In the genomic region with DNA sequence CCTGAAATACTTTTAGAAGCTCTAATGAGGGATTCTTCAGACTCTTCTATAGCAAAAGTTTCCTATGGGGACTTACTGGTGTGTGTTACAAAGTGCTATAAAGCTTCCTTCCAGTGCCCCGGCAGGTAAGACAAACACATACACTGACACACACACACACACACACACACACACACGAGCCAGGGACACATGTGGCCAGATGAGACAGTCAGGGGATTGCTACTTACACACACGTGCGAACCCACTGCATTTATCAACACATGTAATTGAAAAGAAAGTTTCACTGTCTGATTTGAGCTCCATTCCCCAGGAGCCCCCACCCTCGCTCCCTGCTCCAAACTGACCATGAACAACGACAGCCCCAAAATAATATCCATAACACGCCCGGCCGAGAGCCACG, we compare ENCODE assay signal across 10 cellular contexts.
DNase-seq lines count a peak whose midpoint lies in the region; ATAC-seq, FAIRE-seq and TF ChIP-seq lines count a peak whose summit lies in the region.
"Had no signal": no experiment of that assay in that cellular context is flagged by ENCODE, and none has a peak within 500 bp of the region (broad histone marks: within the 10 kb centered on the region; RNA-seq: fewer than 3 reads in every experiment).

No MANE protein-coding gene starts in this region.

- RAD21 ChIA-PET in GM12878 (lab: Charles Lee; ENCODE audit: unreplicated experiment) = interaction anchor here (0.9 to 7.5 kb wide), 10 partner anchors 10 to 81 kb away, joined by 3 to 146 read pairs (median 7); no protein-coding TSS in a partner anchor

- no peaks in the 10 kb centered on the region for H4K20me1 ChIP-seq in GM12878 (ENCODE audit: control insufficient read depth, insufficient read depth)

- TF ChIP-seq RAD21 in GM12878 (IDR thresholded peaks at IDR 0.05; ENCODE audit: insufficient read depth, low read depth, low read length) = no peak

- H3K27ac ChIP-seq in GM12878 (ENCODE audit: control insufficient read depth, insufficient read depth) (peak overlapping the region; percentile 92), layer of hippocampus (ENCODE audit: low read depth, low read length) (peak overlapping the region; percentile 2)

- intact Hi-C loops in GM12878 (cut with micrococcal nuclease; ENCODE audit: unreplicated experiment) = loop anchor here (5.0 kb wide), 2 partner anchors 36 to 71 kb away; no protein-coding TSS in a partner anchor

- TF ChIP-seq EP300 in GM12878 (IDR thresholded peaks at IDR 0.05; ENCODE audit: borderline replicate concordance in 1 of 2, control insufficient read depth in 1 of 2, low read depth in 2 of 2, low read length in 2 of 2) = no peak

- H3K9me3 ChIP-seq in GM12878 (replicated peaks; ENCODE audit: control insufficient read depth, insufficient read depth, low read length) = no peaks in the 10 kb centered on the region

- TF ChIP-seq CTCF in HFF-Myc (IDR thresholded peaks at IDR 0.05; ENCODE audit: low read depth, low read length, missing control alignments) (no peak), GM12878 (IDR thresholded peaks at IDR 0.05 in 2 of 3, conservative IDR thresholded peaks at IDR 0.05 in 1 of 3; ENCODE audit: control insufficient read depth in 2 of 3, extremely low read depth in 1 of 3, insufficient read depth in 1 of 3, low read depth in 3 of 3, low read length in 3 of 3) (no peak)

- SMC1A ChIA-PET in GM12878 (lab: Charles Lee; ENCODE audit: uncharacterized antibody, unreplicated experiment) = interaction anchor here (0.6 to 6.5 kb wide), 22 partner anchors 7 to 80 kb away, joined by 3 to 81 read pairs (median 8); no protein-coding TSS in a partner anchor

- DNase-seq in HFF-Myc (ENCODE audit: extremely low read depth, low read depth) = no peak
- DNase-seq in GM12878 (ENCODE audit: low read depth, low spot score) = no peak
- DNase-seq in stimulated activated naive CD8-positive, alpha-beta T cell treated with anti-CD3 and anti-CD28 coated beads, Interleukin-15, amount 100 ng/mL, for 72 hours = no peak
- no peak for DNase-seq in NCI-H69 (lab: John Stamatoyannopoulos, UW)
- DNase-seq in NCI-H1092 treated with DMSO at 0.1 percent for 48 hours (lab: John Stamatoyannopoulos, UW) = no peak
- DNase-seq in NCI-H1436 treated with DMSO at 0.1 percent for 48 hours (lab: John Stamatoyannopoulos, UW) = no peak
- DNase-seq in HCEC 1CT = no peak
- DNase-seq: natural killer cell, NCI-H1048 had no signal

- peak overlapping the region; percentile 91 for H3K9ac ChIP-seq in GM12878 (ENCODE audit: control insufficient read depth, insufficient read depth, low read length)

- peak overlapping the region; percentile 48 to 80 for H3K4me3 Mint-ChIP-seq in stimulated activated naive CD8-positive, alpha-beta T cell treated with anti-CD3 and anti-CD28 coated beads, Interleukin-15, amount 100 ng/mL, for 72 hours
- H3K4me3 Mint-ChIP-seq: natural killer cell had no signal

- 73% methylated on average over 10 of the region's 10 CpGs for WGBS in GM12878 (ENCODE audit: insufficient coverage, insufficient replicate concordance, low lambda C conversion rate, missing lambda C conversion rate)

- no peaks in the 10 kb centered on the region for H3K9me3 Mint-ChIP-seq in stimulated activated naive CD8-positive, alpha-beta T cell treated with anti-CD3 and anti-CD28 coated beads, Interleukin-15, amount 100 ng/mL, for 72 hours
- H3K9me3 Mint-ChIP-seq: natural killer cell had no signal

- no peak for FAIRE-seq in GM12878 (lab: Jason Lieb, UNC)

- TF ChIP-seq POLR2A in GM12878 (IDR thresholded peaks at IDR 0.05; ENCODE audit: low read depth, low read length) = peak; percentile 50

- H3K4me1 ChIP-seq in GM12878 (ENCODE audit: control insufficient read depth, insufficient read depth, low read length) = peaks cover 19% of the 10 kb centered on the region

- no peak overlapping the region for H2AFZ ChIP-seq in GM12878 (ENCODE audit: control insufficient read depth, low read depth, low read length)

- H3K27me3 ChIP-seq in GM12878 (replicated peaks in 1 of 2; ENCODE audit: control insufficient read depth in 2 of 2, insufficient read depth in 2 of 2, low read length in 1 of 2) = no peaks in the 10 kb centered on the region
- no peaks in the 10 kb centered on the region for H3K27me3 ChIP-seq in layer of hippocampus (ENCODE audit: control insufficient read depth, insufficient read depth, low read length)

- H3K79me2 ChIP-seq in GM12878 (ENCODE audit: control insufficient read depth, insufficient read depth, low read length) = peaks cover 78% of the 10 kb centered on the region

- peaks cover 22% of the 10 kb centered on the region for H3K4me1 Mint-ChIP-seq in stimulated activated naive CD8-positive, alpha-beta T cell treated with anti-CD3 and anti-CD28 coated beads, Interleukin-15, amount 100 ng/mL, for 72 hours

- H3K4me3 ChIP-seq in HFF-Myc (replicated peaks; ENCODE audit: low read depth, low read length) (peak overlapping the region; percentile 90), GM12878 (peak overlapping the region; percentile 86)

- peak overlapping the region; percentile 90 for H3K4me2 ChIP-seq in GM12878 (ENCODE audit: control insufficient read depth, insufficient read depth)

- in situ Hi-C loops in GM12878 (cut with MboI) = no loop called here

- H3K27ac Mint-ChIP-seq in stimulated activated naive CD8-positive, alpha-beta T cell treated with anti-CD3 and anti-CD28 coated beads, Interleukin-15, amount 100 ng/mL, for 72 hours = no peak overlapping the region
- H3K27ac Mint-ChIP-seq: natural killer cell had no signal

- H3K36me3 ChIP-seq in GM12878 (ENCODE audit: control insufficient read depth in 2 of 2, insufficient read depth in 2 of 2, low read length in 1 of 2) = peaks cover 1 to 2% of the 10 kb centered on the region in 2 experiments

- POLR2A ChIA-PET in GM12878 (lab: Charles Lee) = interaction anchor here (0.9 to 4.1 kb wide), 15 partner anchors 11 to 80 kb away, joined by 3 to 31 read pairs (median 8); no protein-coding TSS in a partner anchor

- H3K27me3 Mint-ChIP-seq in stimulated activated naive CD8-positive, alpha-beta T cell treated with anti-CD3 and anti-CD28 coated beads, Interleukin-15, amount 100 ng/mL, for 72 hours = peaks cover 72% of the 10 kb centered on the region

- peak; percentile 8 for ATAC-seq in GM12878
- no peak for ATAC-seq in stimulated activated naive CD8-positive, alpha-beta T cell treated with anti-CD3 and anti-CD28 coated beads, Interleukin-15, amount 100 ng/mL, for 72 hours

- CTCF ChIA-PET in GM12878 (lab: Yijun Ruan, JAX) = interaction anchor here (0.9 to 1.8 kb wide), 5 partner anchors 12 to 71 kb away, joined by 4 to 5 read pairs (median 5); no protein-coding TSS in a partner anchor

- BruUV-seq in GM12878 (replicated peaks; lab: Mats Ljungman, UMichigan) = no TSS peak

TF ChIP-seq in GM12878, 131 proteins besides CTCF, POLR2A, EP300 and RAD21:
- no peak for TF ChIP-seq NBN (IDR thresholded peaks at IDR 0.05)
- TF ChIP-seq NFIC (IDR thresholded peaks at IDR 0.05; ENCODE audit: low read depth, low read length) = peak; percentile 52; the same call in 1 of the 2 replicates
- TF ChIP-seq PAX8 (IDR thresholded peaks at IDR 0.05) = no peak
- 0 out of 4 replicates have a peak, but pooled peaks of 1 of the 2 experiments have one; percentile 12 for TF ChIP-seq ETV6 (conservative IDR thresholded peaks at IDR 0.05 in 1 of 2, IDR thresholded peaks at IDR 0.05 in 1 of 2; ENCODE audit: borderline replicate concordance in 1 of 2, low read depth in 1 of 2)
- TF ChIP-seq, protein P1, sequence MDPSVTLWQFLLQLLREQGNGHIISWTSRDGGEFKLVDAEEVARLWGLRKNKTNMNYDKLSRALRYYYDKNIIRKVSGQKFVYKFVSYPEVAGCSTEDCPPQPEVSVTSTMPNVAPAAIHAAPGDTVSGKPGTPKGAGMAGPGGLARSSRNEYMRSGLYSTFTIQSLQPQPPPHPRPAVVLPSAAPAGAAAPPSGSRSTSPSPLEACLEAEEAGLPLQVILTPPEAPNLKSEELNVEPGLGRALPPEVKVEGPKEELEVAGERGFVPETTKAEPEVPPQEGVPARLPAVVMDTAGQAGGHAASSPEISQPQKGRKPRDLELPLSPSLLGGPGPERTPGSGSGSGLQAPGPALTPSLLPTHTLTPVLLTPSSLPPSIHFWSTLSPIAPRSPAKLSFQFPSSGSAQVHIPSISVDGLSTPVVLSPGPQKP (IDR thresholded peaks at IDR 0.05; ENCODE audit: low read depth, low read length) = no peak
- TF ChIP-seq BHLHE40 (IDR thresholded peaks at IDR 0.05; ENCODE audit: borderline replicate concordance in 1 of 2, low read depth in 2 of 2, low read length in 1 of 2) = peak; percentile 52 to 65; a peak in 2 of 4 replicates
TF ChIP-seq in GM12878: peak in this region for 3.
